In genomic region chr14:61064210-61064609, GRCh38 we compare ENCODE assay signal across 18 cellular contexts.
DNase-seq lines count a peak whose midpoint lies in the region; ATAC-seq and TF ChIP-seq lines count a peak whose summit lies in the region.
"Had no signal": no experiment of that assay in that cellular context is flagged by ENCODE, and none has a peak within 500 bp of the region (broad histone marks: within the 10 kb centered on the region; RNA-seq: fewer than 3 reads in every experiment).

No MANE protein-coding gene starts in this region.

- TF ChIP-seq CTCF in Loucy (conservative IDR thresholded peaks at IDR 0.05; ENCODE audit: low read length) (peak; percentile 60), epithelial cell of proximal tubule (conservative IDR thresholded peaks at IDR 0.05; ENCODE audit: low read depth, low read length) (peak; percentile 29), gastrocnemius medialis (IDR thresholded peaks at IDR 0.05 in 4 of 5, conservative IDR thresholded peaks at IDR 0.05 in 1 of 5) (no peak)

- 100% methylated on average over 2 of the region's 2 CpGs for WGBS in mesenchymal stem cell

- no peak overlapping the region for H3K9ac ChIP-seq in Loucy (ENCODE audit: low read depth, low read length, poor library complexity, severe bottlenecking)
- H3K9ac ChIP-seq in mesenchymal stem cell (ENCODE audit: low read length) = no peak overlapping the region
- H3K9ac ChIP-seq: GM23248 had no signal

- H3K4me3 ChIP-seq in Loucy (ENCODE audit: low read length, poor library complexity, severe bottlenecking) = no peak overlapping the region
- no peak overlapping the region for H3K4me3 ChIP-seq in epithelial cell of proximal tubule (ENCODE audit: low read depth, low read length)
- H3K4me3 ChIP-seq in mesenchymal stem cell (ENCODE audit: insufficient read depth in 1 of 2, low read depth in 1 of 2, low read length in 2 of 2) = no peak overlapping the region
- no peak overlapping the region for H3K4me3 ChIP-seq in gastrocnemius medialis
- H3K4me3 ChIP-seq: coronary artery, esophagus muscularis mucosa, GM23248, SK-N-MC, skin epidermis, upper lobe of left lung had no signal

- H3K79me2 ChIP-seq in Loucy (ENCODE audit: insufficient read depth, low read length) = no peaks in the 10 kb centered on the region

- no peak overlapping the region for H3K14ac ChIP-seq in mesenchymal stem cell (ENCODE audit: low read length in 2 of 2)

- H3K79me1 ChIP-seq in mesenchymal stem cell (replicated peaks; ENCODE audit: low read length, poor library complexity, severe bottlenecking) = peaks cover 3% of the 10 kb centered on the region

- H2BK120ac ChIP-seq in mesenchymal stem cell (ENCODE audit: low read depth, low read length) = no peak overlapping the region

- no peaks in the 10 kb centered on the region for H4K20me1 ChIP-seq in Loucy (ENCODE audit: insufficient read depth, low read length, poor library complexity, severe bottlenecking)

- no peak overlapping the region for H2BK12ac ChIP-seq in mesenchymal stem cell (ENCODE audit: low read length in 2 of 2)

- H3K4ac ChIP-seq in mesenchymal stem cell (ENCODE audit: low read depth in 1 of 2, low read length in 2 of 2) = no peak overlapping the region

- H3K27me3 ChIP-seq in Loucy (ENCODE audit: insufficient read depth, low read length, poor library complexity, severe bottlenecking) = no peaks in the 10 kb centered on the region
- no peaks in the 10 kb centered on the region for H3K27me3 ChIP-seq in mesenchymal stem cell (ENCODE audit: control insufficient read depth in 1 of 2, insufficient read depth in 1 of 2, low read length in 2 of 2)
- no peaks in the 10 kb centered on the region for H3K27me3 ChIP-seq in gastrocnemius medialis
- H3K27me3 ChIP-seq: esophagus muscularis mucosa, upper lobe of left lung had no signal

- H3K36me3 ChIP-seq in Loucy (ENCODE audit: insufficient read depth, low read length) = no peaks in the 10 kb centered on the region
- peaks cover 0 to 62% of the 10 kb centered on the region in 2 experiments for H3K36me3 ChIP-seq in mesenchymal stem cell (ENCODE audit: control insufficient read depth in 1 of 2, insufficient read depth in 2 of 2, low read depth in 1 of 2, low read length in 2 of 2)
- no peaks in the 10 kb centered on the region for H3K36me3 ChIP-seq in gastrocnemius medialis
- H3K36me3 ChIP-seq: esophagus muscularis mucosa, upper lobe of left lung had no signal

- H3K4me1 ChIP-seq in Loucy (ENCODE audit: insufficient read depth, low read length, poor library complexity, severe bottlenecking) (no peaks in the 10 kb centered on the region), mesenchymal stem cell (ENCODE audit: control insufficient read depth, insufficient read depth, low read depth, low read length) (no peaks in the 10 kb centered on the region), gastrocnemius medialis (peaks cover 4 to 5% of the 10 kb centered on the region in 2 donors)
- H3K4me1 ChIP-seq: esophagus muscularis mucosa, upper lobe of left lung had no signal

- ATAC-seq in GM18861 (IDR thresholded peaks at IDR 0.05; ENCODE audit: unreplicated experiment) = no peak
- no peak for ATAC-seq in gastrocnemius medialis
- ATAC-seq: stimulated activated memory B cell treated with anti-CD40 and anti-IgM and Interleukin-4, amounts not matched to agents 10 μg/mL and 1 μg/mL and 100 μg/mL, for 72 hours had no signal

- H2BK15ac ChIP-seq in mesenchymal stem cell (ENCODE audit: low read depth, poor library complexity, severe bottlenecking) = no peak overlapping the region

- no peak for TF ChIP-seq POLR2A in gastrocnemius medialis (IDR thresholded peaks at IDR 0.05)

- no peaks in the 10 kb centered on the region for H3K9me3 ChIP-seq in Loucy (ENCODE audit: insufficient read depth, low read depth, low read length)
- H3K9me3 ChIP-seq in mesenchymal stem cell (ENCODE audit: control insufficient read depth, low read length) = no peaks in the 10 kb centered on the region
- no peaks in the 10 kb centered on the region for H3K9me3 ChIP-seq in gastrocnemius medialis
- H3K9me3 ChIP-seq: esophagus muscularis mucosa, upper lobe of left lung had no signal

- H3K23ac ChIP-seq in mesenchymal stem cell (ENCODE audit: low read length in 2 of 2) = no peak overlapping the region

- no peaks in the 10 kb centered on the region for H3K9me2 ChIP-seq in Loucy (replicated peaks; ENCODE audit: low read depth, low read length)

- no peak overlapping the region for H2AFZ ChIP-seq in Loucy (ENCODE audit: low read length)
- H2AFZ ChIP-seq in mesenchymal stem cell (ENCODE audit: low read depth, low read length) = no peak overlapping the region
- H2AFZ ChIP-seq: GM23248 had no signal

- H2AK5ac ChIP-seq in mesenchymal stem cell (ENCODE audit: low read length, severe bottlenecking) = no peak overlapping the region

- H3K27ac ChIP-seq in mesenchymal stem cell (ENCODE audit: low read length, poor library complexity, severe bottlenecking) (no peak overlapping the region), gastrocnemius medialis (no peak overlapping the region)
- H3K27ac ChIP-seq: coronary artery, esophagus muscularis mucosa, GM23248, SK-N-MC, skin epidermis, upper lobe of left lung had no signal

- H2BK5ac ChIP-seq in mesenchymal stem cell (ENCODE audit: low read depth, low read length, poor library complexity, severe bottlenecking) = no peak overlapping the region

- no peak overlapping the region for H3K18ac ChIP-seq in mesenchymal stem cell (ENCODE audit: low read depth in 1 of 2, low read length in 2 of 2)

- H4K8ac ChIP-seq in mesenchymal stem cell (ENCODE audit: low read length) = no peak overlapping the region

- intact Hi-C loops in gastrocnemius medialis (cut with DNase I; ENCODE audit: low total_unique reads) = no loop called here

- H3K4me2 ChIP-seq in Loucy (ENCODE audit: low read depth, low read length, poor library complexity, severe bottlenecking) (no peak overlapping the region), mesenchymal stem cell (ENCODE audit: low read length, poor library complexity, severe bottlenecking) (no peak overlapping the region)

- in situ Hi-C loops in gastrocnemius medialis (cut with MboI; ENCODE audit: low sequenced_read_pairs in 4 of 4) = no loop called here

- H4K91ac ChIP-seq in mesenchymal stem cell (ENCODE audit: low read length) = no peak overlapping the region

- peak; percentile 74 for DNase-seq in DMS 273 (lab: John Stamatoyannopoulos, UW; ENCODE audit: unreplicated experiment)
- peak; percentile 32 for DNase-seq in NCI-H82 treated with DMSO at 0.1 percent for 48 hours (lab: John Stamatoyannopoulos, UW; ENCODE audit: unreplicated experiment)
- no peak for DNase-seq in epithelial cell of proximal tubule (ENCODE audit: low read depth)
- DNase-seq in mesenchymal stem cell = no peak
- DNase-seq in mucosa of gallbladder (ENCODE audit: low spot score) = no peak
- DNase-seq in gastrocnemius medialis = no peak
- DNase-seq: activated effector memory CD4-positive, alpha-beta T cell treated with Interleukin-2 at 50 U/mL for 16 hours; GM23248; midbrain; NCI-H1930; upper lobe of left lung had no signal

- H3F3A ChIP-seq in Loucy (ENCODE audit: low read depth) = no peaks in the 10 kb centered on the region

Comparison
In these comparisons a context has a peak if more than half of its experiments do, and no peak if none do; other contexts are left out.
1. DNase-seq: peak in DMS 273 (single experiment) and NCI-H82 treated with DMSO at 0.1 percent for 48 hours (single experiment); none in epithelial cell of proximal tubule (single experiment), mesenchymal stem cell (single experiment), mucosa of gallbladder (single experiment) and gastrocnemius medialis (0 of 2).
2. CTCF ChIP-seq: peak in Loucy (single experiment) and epithelial cell of proximal tubule (single experiment); none in gastrocnemius medialis (0 of 5).